11 cellular contexts compared by ENCODE assay signal in genomic region chr20:36506253-36506652, GRCh38. TPM values are rescaled to one million over a fixed set of nuclear protein-coding genes. Genes with fewer than 3 reads are reported as not detected.
A peak's percentile ranks its signal among the peaks of the same experiment; 100 is the strongest.
DNase-seq lines count a peak whose midpoint lies in the region; ATAC-seq and TF ChIP-seq lines count a peak whose summit lies in the region.
"Had no signal": no experiment of that assay in that cellular context is flagged by ENCODE, and none has a peak within 500 bp of the region (broad histone marks: within the 10 kb centered on the region; RNA-seq: fewer than 3 reads in every experiment).

No MANE protein-coding gene starts in this region.

- no peaks in the 10 kb centered on the region for H3K27me3 ChIP-seq in Karpas-422 (ENCODE audit: low read length)

- DNase-seq in T-helper 1 cell (no peak), Karpas-422 (peak; percentile 76), osteocyte (ENCODE audit: extremely low spot score, unreplicated experiment) (no peak), HK-2 (ENCODE audit: unreplicated experiment) (no peak), epidermal melanocyte (ENCODE audit: insufficient read length, low spot score) (no peak)
- DNase-seq in activated CD8-positive, alpha-beta T cell treated with anti-CD3 and anti-CD28 coated beads for 36 hours, result peak; percentile 14
- DNase-seq in activated T-cell treated with anti-CD3 and anti-CD28 coated beads, Interleukin-2, amount 50 U/mL, for 48 hours, result no peak
- DNase-seq: NCI-H187 had no signal

- peak; percentile 74 for ATAC-seq in activated CD8-positive, alpha-beta T cell treated with anti-CD3 and anti-CD28 coated beads for 36 hours

- no peaks in the 10 kb centered on the region for H4K20me1 ChIP-seq in Karpas-422 (ENCODE audit: insufficient read depth, low read depth, low read length)

- H3K4me1 ChIP-seq in Karpas-422 (ENCODE audit: low read length), result 0 out of 2 replicates have a peak, but pooled peaks cover 3% of the 10 kb centered on the region

- H3K4me2 ChIP-seq in Karpas-422 (ENCODE audit: low read depth, low read length, poor library complexity, severe bottlenecking), result no peak overlapping the region

- peak overlapping the region; percentile 29 for H3K27ac Mint-ChIP-seq in T-helper 1 cell treated with Interleukin-12 subunit alpha and Interleukin-12 subunit beta and Interleukin-4 antibody, amounts not matched to agents 30 μg/mL and 1 μg/mL, for 36 hours
- H3K27ac Mint-ChIP-seq in activated CD8-positive, alpha-beta T cell treated with anti-CD3 and anti-CD28 coated beads for 36 hours, result no peak overlapping the region
- H3K27ac Mint-ChIP-seq in osteocyte (ENCODE audit: unreplicated experiment), result no peak overlapping the region

- no peaks in the 10 kb centered on the region for H3K9me3 Mint-ChIP-seq in T-helper 1 cell treated with Interleukin-12 subunit alpha and Interleukin-12 subunit beta and Interleukin-4 antibody, amounts not matched to agents 30 μg/mL and 1 μg/mL, for 36 hours
- no peaks in the 10 kb centered on the region for H3K9me3 Mint-ChIP-seq in activated CD8-positive, alpha-beta T cell treated with anti-CD3 and anti-CD28 coated beads for 36 hours
- H3K9me3 Mint-ChIP-seq in osteocyte (ENCODE audit: unreplicated experiment), result no peaks in the 10 kb centered on the region
- H3K9me3 Mint-ChIP-seq: CD8-positive, alpha-beta memory T cell; dendritic cell treated with granulocyte-macrophage colony-stimulating factor and Interleukin-4, amounts not matched to agents 40 ng/mL and 50 ng/mL, for 4 days had no signal

- no peaks in the 10 kb centered on the region for H3K27me3 Mint-ChIP-seq in T-helper 1 cell treated with Interleukin-12 subunit alpha and Interleukin-12 subunit beta and Interleukin-4 antibody, amounts not matched to agents 30 μg/mL and 1 μg/mL, for 36 hours (ENCODE audit: low read depth)
- H3K27me3 Mint-ChIP-seq in activated CD8-positive, alpha-beta T cell treated with anti-CD3 and anti-CD28 coated beads for 36 hours, result no peaks in the 10 kb centered on the region
- H3K27me3 Mint-ChIP-seq in osteocyte (ENCODE audit: unreplicated experiment), result no peaks in the 10 kb centered on the region
- H3K27me3 Mint-ChIP-seq: CD8-positive, alpha-beta memory T cell; dendritic cell treated with granulocyte-macrophage colony-stimulating factor and Interleukin-4, amounts not matched to agents 40 ng/mL and 50 ng/mL, for 4 days had no signal

- peaks cover 15% of the 10 kb centered on the region for H3K36me3 Mint-ChIP-seq in T-helper 1 cell treated with Interleukin-12 subunit alpha and Interleukin-12 subunit beta and Interleukin-4 antibody, amounts not matched to agents 30 μg/mL and 1 μg/mL, for 36 hours (ENCODE audit: low read depth)
- peaks cover 2% of the 10 kb centered on the region for H3K36me3 Mint-ChIP-seq in activated CD8-positive, alpha-beta T cell treated with anti-CD3 and anti-CD28 coated beads for 36 hours (ENCODE audit: low read depth)
- peaks cover 38% of the 10 kb centered on the region for H3K36me3 Mint-ChIP-seq in osteocyte (ENCODE audit: unreplicated experiment)

- H3K79me2 ChIP-seq in Karpas-422 (ENCODE audit: low read length), result no peaks in the 10 kb centered on the region

- H3K9me2 ChIP-seq in Karpas-422 (replicated peaks; ENCODE audit: insufficient read depth, low read length), result no peaks in the 10 kb centered on the region

- H3K9ac ChIP-seq in Karpas-422 (ENCODE audit: low read length), result no peak overlapping the region

- no peak overlapping the region for H3K4me3 Mint-ChIP-seq in T-helper 1 cell treated with Interleukin-12 subunit alpha and Interleukin-12 subunit beta and Interleukin-4 antibody, amounts not matched to agents 30 μg/mL and 1 μg/mL, for 36 hours
- H3K4me3 Mint-ChIP-seq in activated CD8-positive, alpha-beta T cell treated with anti-CD3 and anti-CD28 coated beads for 36 hours, result no peak overlapping the region
- no peak overlapping the region for H3K4me3 Mint-ChIP-seq in osteocyte (ENCODE audit: unreplicated experiment)
- H3K4me3 Mint-ChIP-seq: CD8-positive, alpha-beta memory T cell; dendritic cell treated with granulocyte-macrophage colony-stimulating factor and Interleukin-4, amounts not matched to agents 40 ng/mL and 50 ng/mL, for 4 days had no signal

- peak; percentile 44 for TF ChIP-seq CTCF in activated CD8-positive, alpha-beta T cell treated with anti-CD3 and anti-CD28 coated beads for 36 hours (IDR thresholded peaks at IDR 0.05)
- peak; percentile 44 for TF ChIP-seq CTCF in osteocyte (IDR thresholded peaks at IDR 0.05)

- no peak overlapping the region for H3K27ac ChIP-seq in Karpas-422 (ENCODE audit: low read length)

- H3K36me3 ChIP-seq in Karpas-422 (ENCODE audit: insufficient read depth, low read length), result no peaks in the 10 kb centered on the region

- CTCF ChIA-PET in activated CD8-positive, alpha-beta T cell treated with anti-CD3 and anti-CD28 coated beads for 36 hours (lab: Charles Lee), result interaction anchor here (0.9 to 1.5 kb wide), 10 partner anchors 12 to 302 kb away, joined by 3 to 6 read pairs (median 4); partner anchors contain the start of gene RAB5IF

- H3K9me3 ChIP-seq in Karpas-422 (ENCODE audit: low read length), result no peaks in the 10 kb centered on the region

- H2AFZ ChIP-seq in Karpas-422 (ENCODE audit: low read length), result no peak overlapping the region

- intact Hi-C loops in activated CD8-positive, alpha-beta T cell treated with anti-CD3 and anti-CD28 coated beads for 36 hours (cut with micrococcal nuclease), result no loop called here

- no peak overlapping the region for H3K4me3 ChIP-seq in Karpas-422 (ENCODE audit: low read length)

- POLR2A ChIA-PET in activated CD8-positive, alpha-beta T cell treated with anti-CD3 and anti-CD28 coated beads for 36 hours (lab: Charles Lee), result no interaction called here

- peaks cover 8% of the 10 kb centered on the region for H3K4me1 Mint-ChIP-seq in T-helper 1 cell treated with Interleukin-12 subunit alpha and Interleukin-12 subunit beta and Interleukin-4 antibody, amounts not matched to agents 30 μg/mL and 1 μg/mL, for 36 hours (ENCODE audit: low read depth)
- peaks cover 10% of the 10 kb centered on the region for H3K4me1 Mint-ChIP-seq in activated CD8-positive, alpha-beta T cell treated with anti-CD3 and anti-CD28 coated beads for 36 hours (ENCODE audit: low read depth)
- peaks cover 6% of the 10 kb centered on the region for H3K4me1 Mint-ChIP-seq in osteocyte (ENCODE audit: unreplicated experiment)

RNA-seq across cellular contexts. Expression of gene MYL9, which starts 35.1 kb away (rescaled TPM):
- total RNA-seq in Karpas-422 (2014; rRNA removed; shearing (Covaris generic); ENCODE audit: low replicate concordance), result not detected in 2 replicates
- total RNA-seq in activated CD8-positive, alpha-beta T cell treated with anti-CD3 and anti-CD28 coated beads for 36 hours, result not detected
- total RNA-seq in osteocyte, result 197 and 200 TPM in 2 replicates
- total RNA-seq: CD8-positive, alpha-beta memory T cell had no signal

Comparison
In these comparisons a context has a peak if more than half of its experiments do, and no peak if none do; other contexts are left out.
1. DNase-seq: peak in Karpas-422 (single experiment) and activated CD8-positive, alpha-beta T cell treated with anti-CD3 and anti-CD28 coated beads for 36 hours (single experiment); none in T-helper 1 cell (0 of 5), osteocyte (single experiment), HK-2 (single experiment), activated T-cell treated with anti-CD3 and anti-CD28 coated beads, Interleukin-2, amount 50 U/mL, for 48 hours (0 of 2) and epidermal melanocyte (single experiment).
2. RNA of gene MYL9, which starts 35.1 kb away (total RNA-seq): 197 to 200 TPM in osteocyte; not detected in activated CD8-positive, alpha-beta T cell treated with anti-CD3 and anti-CD28 coated beads for 36 hours and not detected in Karpas-422; every median in the first group is over 100 times any median in the second.